In genomic region chr2:64636105-64636873, GRCh38 we compare ENCODE assay signal across 8 cellular contexts. TPM values are rescaled to one million over a fixed set of nuclear protein-coding genes. Genes with fewer than 3 reads are reported as not detected.
DNase-seq lines count a peak whose midpoint lies in the region; ATAC-seq and TF ChIP-seq lines count a peak whose summit lies in the region.

No MANE protein-coding gene starts in this region.

- H3K9me3 ChIP-seq in body of pancreas: no peaks in the 10 kb centered on the region

- H3K4me3 ChIP-seq in body of pancreas: no peak overlapping the region

- peaks cover 41 to 46% of the 10 kb centered on the region in 2 donors for H3K4me1 Mint-ChIP-seq in natural killer cell treated with Interleukin-12 subunit alpha and Interleukin-12 subunit beta and Interleukin-15 and Interleukin-18, amount 100 ng/mL, for 72 hours (ENCODE audit: low read depth in 2 of 2)

- no peaks in the 10 kb centered on the region for H3K9me3 Mint-ChIP-seq in natural killer cell treated with Interleukin-12 subunit alpha and Interleukin-12 subunit beta and Interleukin-15 and Interleukin-18, amount 100 ng/mL, for 72 hours

- no peaks in the 10 kb centered on the region for H3K27me3 Mint-ChIP-seq in natural killer cell treated with Interleukin-12 subunit alpha and Interleukin-12 subunit beta and Interleukin-15 and Interleukin-18, amount 100 ng/mL, for 72 hours

- H3K36me3 ChIP-seq in body of pancreas (replicated peaks in 1 of 2; ENCODE audit: insufficient read depth in 1 of 2, low read depth in 2 of 2): peaks cover 0 to 6% of the 10 kb centered on the region in 2 donors

- H3K36me3 Mint-ChIP-seq in natural killer cell treated with Interleukin-12 subunit alpha and Interleukin-12 subunit beta and Interleukin-15 and Interleukin-18, amount 100 ng/mL, for 72 hours: peaks cover 15% of the 10 kb centered on the region

- 75 to 95% methylated on average over 36 of the region's 36 CpGs for WGBS in body of pancreas, 2 donors

- peak overlapping the region; percentile 35 to 49 for H3K27ac Mint-ChIP-seq in natural killer cell treated with Interleukin-12 subunit alpha and Interleukin-12 subunit beta and Interleukin-15 and Interleukin-18, amount 100 ng/mL, for 72 hours

- peak overlapping the region; percentile 61 for H3K4me3 Mint-ChIP-seq in natural killer cell treated with Interleukin-12 subunit alpha and Interleukin-12 subunit beta and Interleukin-15 and Interleukin-18, amount 100 ng/mL, for 72 hours

- peaks cover 20% of the 10 kb centered on the region for H3K4me1 ChIP-seq in body of pancreas

- H3K27ac ChIP-seq in body of pancreas: no peak overlapping the region

- no peak for TF ChIP-seq POLR2A in body of pancreas (IDR thresholded peaks at IDR 0.05)

- TF ChIP-seq CTCF in body of pancreas (IDR thresholded peaks at IDR 0.05): no peak

- ATAC-seq in GM18873 (IDR thresholded peaks at IDR 0.05; ENCODE audit: low FRiP score, unreplicated experiment) (peak; percentile 45), HG02840 (IDR thresholded peaks at IDR 0.05; ENCODE audit: low FRiP score, unreplicated experiment) (peak; percentile 51), body of pancreas (no peak)
- ATAC-seq in natural killer cell treated with Interleukin-12 subunit alpha and Interleukin-12 subunit beta and Interleukin-15 and Interleukin-18, amount 100 ng/mL, for 72 hours: peak; percentile 67 to 70

- H3K27me3 ChIP-seq in body of pancreas: no peaks in the 10 kb centered on the region

- peak; percentile 89 for DNase-seq in SIG-M5 treated with dmso at 0.1 percent for 504 hours (lab: John Stamatoyannopoulos, UW; ENCODE audit: unreplicated experiment)
- DNase-seq in natural killer cell treated with Interleukin-12 subunit alpha and Interleukin-12 subunit beta and Interleukin-15 and Interleukin-18, amount 100 ng/mL, for 72 hours (ENCODE audit: low spot score): no peak
- no peak for DNase-seq in H4 (ENCODE audit: low spot score)
- DNase-seq in body of pancreas: no peak
- no peak for DNase-seq in effector CD8-positive, alpha-beta T cell (lab: John Stamatoyannopoulos, UW)
- DNase-seq in NCI-H774 (lab: John Stamatoyannopoulos, UW): no peak

- intact Hi-C loops in body of pancreas (cut with DNase I): no loop called here

RNA-seq across cellular contexts. Expression of gene SERTAD2, which starts 17.4 kb away (rescaled TPM):
- total RNA-seq in natural killer cell treated with Interleukin-12 subunit alpha and Interleukin-12 subunit beta and Interleukin-15 and Interleukin-18, amount 100 ng/mL, for 72 hours: 10 to 100 TPM; 15.6 to 23.9 TPM
- 4.9 and 6.9 TPM in 2 replicates for total RNA-seq in H4 (2014; rRNA removed; shearing (Covaris generic))
- total RNA-seq in body of pancreas: 1 to 10 TPM; 3.3 to 6.7 TPM
